8 cellular contexts compared by ENCODE assay signal in the genomic region with DNA sequence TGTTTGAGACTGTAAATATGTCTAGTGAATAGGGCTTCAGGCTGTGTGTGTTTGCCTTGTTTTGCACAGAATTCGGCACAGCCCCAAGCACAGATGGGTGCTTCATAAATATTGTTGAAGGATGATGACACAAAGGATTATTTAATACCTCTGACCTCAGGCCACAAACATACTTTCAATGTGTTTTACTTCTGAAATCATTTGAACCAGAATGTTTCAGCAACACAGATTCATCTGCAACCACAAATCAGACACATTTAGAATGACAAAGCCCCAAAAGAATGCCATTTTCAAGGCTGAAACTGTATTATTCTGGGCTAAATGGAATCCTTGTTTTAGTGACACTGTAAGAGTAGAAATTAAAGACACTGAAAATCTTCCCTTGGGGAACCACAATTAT.
DNase-seq lines count a peak whose midpoint lies in the region; FAIRE-seq and TF ChIP-seq lines count a peak whose summit lies in the region.
"Not testable (repeated sequence)": the region's sequence is repeated elsewhere in the genome, so short reads cannot be mapped to it uniquely, and the experiment has no call there.

No MANE protein-coding gene starts in this region.

- H3K4me3 ChIP-seq in astrocyte (ENCODE audit: insufficient read depth, low read depth, low read length); foreskin fibroblast (ENCODE audit: low read depth in 1 of 2, low read length in 2 of 2): not testable (repeated sequence)

- H3K4me1 Mint-ChIP-seq in astrocyte (ENCODE audit: low read depth, unreplicated experiment) = not testable (repeated sequence)

- H3K9ac ChIP-seq in astrocyte (ENCODE audit: low read length) = peak overlapping the region; percentile 65

- not testable (repeated sequence) for H3K27me3 ChIP-seq in astrocyte (ENCODE audit: insufficient read depth, low read length)

- not testable (repeated sequence) for H4K20me1 ChIP-seq in astrocyte (ENCODE audit: insufficient read depth, low read length)

- not testable (repeated sequence) for H3K4me3 Mint-ChIP-seq in astrocyte (ENCODE audit: unreplicated experiment)

- H2AFZ ChIP-seq in astrocyte (ENCODE audit: low read depth, low read length) = not testable (repeated sequence)

- not testable (repeated sequence) for H3K36me3 Mint-ChIP-seq in astrocyte (ENCODE audit: low read depth, unreplicated experiment)

- not testable (repeated sequence) for H3K79me2 ChIP-seq in astrocyte (ENCODE audit: insufficient read depth, low read length)

- H3K4me1 ChIP-seq in astrocyte (ENCODE audit: insufficient read depth, low read length) = peaks cover 11% of the 10 kb centered on the region

- not testable (repeated sequence) for TF ChIP-seq CTCF in astrocyte (IDR thresholded peaks at IDR 0.05; ENCODE audit: insufficient read depth, low read depth, low read length); foreskin fibroblast (IDR thresholded peaks at IDR 0.05; ENCODE audit: low read depth, low read length)

- H3K36me3 ChIP-seq in astrocyte (ENCODE audit: insufficient read depth, low read length) = not testable (repeated sequence)

- FAIRE-seq in astrocyte (lab: Jason Lieb, UNC) = not testable (repeated sequence)

- not testable (repeated sequence) for H3K27me3 Mint-ChIP-seq in astrocyte (ENCODE audit: low read depth, unreplicated experiment)

- peak overlapping the region; percentile 51 for H3K27ac Mint-ChIP-seq in astrocyte (ENCODE audit: unreplicated experiment)

- peak; percentile 55 for DNase-seq in AG08395 (ENCODE audit: low spot score)
- peak; percentile 80 for DNase-seq in GM04504 (ENCODE audit: low read depth)
- peak; percentile 64 for DNase-seq in NCI-H226
- peak; percentile 90 for DNase-seq in astrocyte (ENCODE audit: low read depth)
- peak; percentile 39 for DNase-seq in dedifferentiated amniotic fluid mesenchymal stem cell (ENCODE audit: extremely low spot score)
- peak; percentile 62 to 72 for DNase-seq in foreskin fibroblast
- peak; percentile 76 for DNase-seq in non-pigmented ciliary epithelial cell (ENCODE audit: low read depth)
- peak; percentile 43 for DNase-seq in smooth muscle cell of the brain vasculature (ENCODE audit: low read depth, low spot score)

- H3K9me3 ChIP-seq in astrocyte (ENCODE audit: insufficient read depth, low read depth, low read length) = not testable (repeated sequence)

- H3K4me2 ChIP-seq in astrocyte (ENCODE audit: low read length) = peak overlapping the region; percentile 59

- peak overlapping the region; percentile 80 for H3K27ac ChIP-seq in astrocyte (ENCODE audit: low read depth, low read length)

- not testable (repeated sequence) for H3K9me3 Mint-ChIP-seq in astrocyte (ENCODE audit: unreplicated experiment)

Comparison
In these comparisons a context has a peak if more than half of its experiments do, and no peak if none do; other contexts are left out.
1. DNase-seq: peak in every context shown above with its lines; median percentile 90 in astrocyte; 80 in GM04504; 76 in non-pigmented ciliary epithelial cell; 67 in foreskin fibroblast; 64 in NCI-H226; 55 in AG08395; 43 in smooth muscle cell of the brain vasculature; 39 in dedifferentiated amniotic fluid mesenchymal stem cell.